Comparison of ENCODE assay signal across 9 cellular contexts in genomic region chr1:203038217-203038741, GRCh38. TPM values are rescaled to one million over a fixed set of nuclear protein-coding genes. Genes with fewer than 3 reads are reported as not detected.
DNase-seq lines count a peak whose midpoint lies in the region; ATAC-seq and TF ChIP-seq lines count a peak whose summit lies in the region.
"Had no signal": no experiment of that assay in that cellular context is flagged by ENCODE, and none has a peak within 500 bp of the region (broad histone marks: within the 10 kb centered on the region; RNA-seq: fewer than 3 reads in every experiment).

No MANE protein-coding gene starts in this region.

- H3K4me1 Mint-ChIP-seq in Calu3 (ENCODE audit: low read depth, unreplicated experiment), result no peaks in the 10 kb centered on the region

- TF ChIP-seq POLR2A in uterus (IDR thresholded peaks at IDR 0.05), result no peak

- peaks cover 5% of the 10 kb centered on the region for H3K36me3 Mint-ChIP-seq in Calu3 (ENCODE audit: insufficient read depth, unreplicated experiment)

- no peak overlapping the region for H3K27ac Mint-ChIP-seq in Calu3 (ENCODE audit: unreplicated experiment)

- H3K4me3 ChIP-seq in uterus, result no peak overlapping the region

- no peaks in the 10 kb centered on the region for H3K27me3 ChIP-seq in uterus

- CTCF ChIA-PET in Calu3 (lab: Charles Lee), result interaction anchor here (0.6 to 5.4 kb wide), 4 partner anchors 85 to 340 kb away, joined by 4 to 88 read pairs (median 24); no protein-coding TSS in a partner anchor

- intact Hi-C loops in left cardiac atrium (cut with DNase I), result loop anchor here in 1 of 2 donors (5.0 kb wide), 2 partner anchors 89 to 134 kb away; partner anchors contain the start of gene ADORA1
- intact Hi-C loops in uterus (cut with DNase I; ENCODE audit: low total_unique reads), result loop anchor here (2.0 kb wide), 1 partner anchor 181 kb away; no protein-coding TSS in a partner anchor
- intact Hi-C loops in Calu3 (cut with micrococcal nuclease; ENCODE audit: unreplicated experiment), result no loop called here

- H3K27me3 Mint-ChIP-seq in Calu3 (ENCODE audit: unreplicated experiment), result peaks cover 100% of the 10 kb centered on the region

- TF ChIP-seq CTCF in uterus (IDR thresholded peaks at IDR 0.05), result no peak
- no peak for TF ChIP-seq CTCF in Calu3 (IDR thresholded peaks at IDR 0.05; ENCODE audit: unreplicated experiment)

- ATAC-seq in left cardiac atrium (peak; percentile 81 to 90), GM21717 (IDR thresholded peaks at IDR 0.05; ENCODE audit: unreplicated experiment) (no peak)

- no peaks in the 10 kb centered on the region for H3K36me3 ChIP-seq in uterus

- H3K27ac ChIP-seq in uterus, result peak overlapping the region; percentile 54 to 58
- H3K27ac ChIP-seq: parathyroid adenoma had no signal

- no peaks in the 10 kb centered on the region for H3K9me3 Mint-ChIP-seq in Calu3 (ENCODE audit: low read depth, unreplicated experiment)

- in situ Hi-C loops in SK-MEL-5 (cut with HindIII; ENCODE audit: low pct_unique_long_range_greater_than_20kb, low sequenced_read_pairs), result no loop called here

- H3K9me3 ChIP-seq in uterus, result no peaks in the 10 kb centered on the region

- no peak overlapping the region for H3K4me3 Mint-ChIP-seq in Calu3 (ENCODE audit: low read depth, unreplicated experiment)

- H3K4me1 ChIP-seq in uterus, result no peaks in the 10 kb centered on the region

- DNase-seq in AG08396 (ENCODE audit: low spot score), result peak; percentile 84
- peak; percentile 94 for DNase-seq in H4 (ENCODE audit: low spot score)
- peak; percentile 22 for DNase-seq in SK-MEL-5 (ENCODE audit: low read depth, low spot score)
- DNase-seq in left cardiac atrium, result peak; percentile 66
- DNase-seq in uterus, result peak; percentile 53 to 64
- DNase-seq in NCI-H2196 treated with DMSO at 0.1 percent for 48 hours (lab: John Stamatoyannopoulos, UW; ENCODE audit: unreplicated experiment), result no peak
- DNase-seq in Calu3, result no peak

- no TSS peak for BruUV-seq in Calu3 (replicated peaks; lab: Mats Ljungman, UMichigan)

RNA-seq across cellular contexts. Expression of gene PPFIA4, which starts 12.0 kb away (rescaled TPM):
- 0.27 and 1.1 TPM in 2 replicates for total RNA-seq in H4 (2014; rRNA removed; shearing (Covaris generic))
- total RNA-seq in SK-MEL-5 (2014; rRNA removed; shearing (Covaris generic)), result 4.5 and 4.8 TPM in 2 replicates
- polyA plus RNA-seq in SK-MEL-5 (2015; cell fraction: cytosol; rRNA removed), result 0.90 and 1.4 TPM in 2 replicates
- polyA plus RNA-seq in SK-MEL-5 (2015; cell fraction: nucleus; rRNA removed), result 29.8 and 30.8 TPM in 2 replicates
- total RNA-seq in left cardiac atrium, result 10 to 100 TPM; 16.0 to 16.3 TPM
- 1 to 10 TPM in 2 of 4 donors, under 1 TPM in 1, not detected in 1; 0.26 to 7.6 (median 6.5) TPM for total RNA-seq in uterus
- 0.12 and 0.83 TPM in 2 replicates for total RNA-seq in Calu3 (2022)

RNA-seq across cellular contexts. Expression of gene TMEM183A, which starts 31.1 kb away (rescaled TPM):
- 82.8 and 82.9 TPM in 2 replicates for total RNA-seq in H4 (2014; rRNA removed; shearing (Covaris generic))
- total RNA-seq in SK-MEL-5 (2014; rRNA removed; shearing (Covaris generic)), result 64.8 and 78.1 TPM in 2 replicates
- polyA plus RNA-seq in SK-MEL-5 (2015; cell fraction: cytosol; rRNA removed), result 51.4 and 55.3 TPM in 2 replicates
- 206 and 207 TPM in 2 replicates for polyA plus RNA-seq in SK-MEL-5 (2015; cell fraction: nucleus; rRNA removed)
- total RNA-seq in left cardiac atrium (10 to 100 TPM; 25.1 to 31.8 TPM), uterus (100 to 1,000 TPM in 1 of 4 donors, 10 to 100 TPM in 3; 25.9 to 109 (median 68.1) TPM), Calu3 (2022) (77.7 and 84.4 TPM in 2 replicates)

RNA-seq across cellular contexts. Expression of gene MYOG, which starts 47.5 kb away (rescaled TPM):
- not detected in 2 replicates for total RNA-seq in H4 (2014; rRNA removed; shearing (Covaris generic))
- total RNA-seq in SK-MEL-5 (2014; rRNA removed; shearing (Covaris generic)), result not detected in 2 replicates
- polyA plus RNA-seq in SK-MEL-5 (2015; cell fraction: cytosol; rRNA removed), result not detected in 2 replicates
- polyA plus RNA-seq in SK-MEL-5 (2015; cell fraction: nucleus; rRNA removed), result not detected in 2 replicates
- not detected for total RNA-seq in left cardiac atrium
- not detected for total RNA-seq in uterus
- not detected in 2 replicates for total RNA-seq in Calu3 (2022)

Comparison
In these comparisons a context has a peak if more than half of its experiments do, and no peak if none do; other contexts are left out.
1. DNase-seq: peak in AG08396 (single experiment), H4 (single experiment), SK-MEL-5 (single experiment), left cardiac atrium (single experiment) and uterus (2 of 2); none in NCI-H2196 treated with DMSO at 0.1 percent for 48 hours (single experiment) and Calu3 (single experiment).